In the genomic region with DNA sequence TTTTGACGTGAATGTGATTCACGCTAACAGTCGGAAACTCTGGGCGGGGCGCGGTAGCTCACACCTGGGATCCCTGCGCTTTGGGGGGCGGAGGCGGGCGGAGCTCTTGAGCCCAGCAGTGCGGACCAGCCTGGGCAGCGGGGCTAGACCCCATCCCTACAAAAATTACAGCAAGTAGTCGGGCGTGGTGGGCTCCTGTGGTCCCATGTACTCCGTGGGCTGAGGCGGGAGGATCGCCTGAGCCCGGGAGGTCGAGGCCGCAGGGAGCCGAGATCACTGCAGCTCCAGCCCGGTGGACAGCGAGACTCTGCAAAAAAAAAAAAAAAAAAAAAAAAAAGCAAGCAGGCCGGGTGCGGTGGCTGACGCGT, we compare ENCODE assay signal across 8 cellular contexts. TPM values are rescaled to one million over a fixed set of nuclear protein-coding genes. Genes with fewer than 3 reads are reported as not detected.
DNase-seq lines count a peak whose midpoint lies in the region; ATAC-seq, FAIRE-seq and TF ChIP-seq lines count a peak whose summit lies in the region.
"Not testable (repeated sequence)": the region's sequence is repeated elsewhere in the genome, so short reads cannot be mapped to it uniquely, and the experiment has no call there.

No MANE protein-coding gene starts in this region.

- not testable (repeated sequence) for H2AK5ac ChIP-seq in trophoblast cell (ENCODE audit: low read length)

- H3K79me1 ChIP-seq in trophoblast cell (ENCODE audit: low read length): not testable (repeated sequence)

- WGBS in K562 (ENCODE audit: insufficient coverage, low coverage, missing lambda C conversion rate): 0% methylated on average over 8 of the region's 27 CpGs
- WGBS in trophoblast cell (ENCODE audit: extremely low coverage, insufficient coverage, insufficient read length): no CpG with 5 or more reads among the region's 27 CpGs
- 0% methylated on average over 7 of the region's 27 CpGs; no CpG with 5 or more reads in 1 of the 2 donors for WGBS in thyroid gland, 2 donors

- TF ChIP-seq RAD21 in HCT116 (IDR thresholded peaks at IDR 0.05; ENCODE audit: low read depth); K562 (CRISPR knock-in tag; conservative IDR thresholded peaks at IDR 0.05 in 1 of 2, IDR thresholded peaks at IDR 0.05 in 1 of 2): not testable (repeated sequence)

- not testable (repeated sequence) for H2AFZ ChIP-seq in HCT116 (ENCODE audit: low read depth, low read length, poor library complexity, severe bottlenecking); K562 (ENCODE audit: low read depth, low read length); trophoblast cell (ENCODE audit: insufficient read depth, low read length, poor library complexity)

- in situ Hi-C loops in K562 (cut with MboI): loop anchor here (5.0 kb wide), 1 partner anchor 317 kb away; no protein-coding TSS in a partner anchor

- H3K9me1 ChIP-seq in K562 (ENCODE audit: control insufficient read depth, insufficient read depth, low read length): not testable (repeated sequence)

- not testable (repeated sequence) for TF ChIP-seq EP300 in K562 (IDR thresholded peaks at IDR 0.05; ENCODE audit: low read length)

- POLR2A ChIA-PET in HCT116 (lab: Charles Lee); K562 (lab: Yijun Ruan, JAX): not testable (repeated sequence)

- not testable (repeated sequence) for H3K36me3 ChIP-seq in HCT116 (ENCODE audit: control insufficient read depth in 1 of 2, insufficient read depth in 2 of 2, low read length in 2 of 2); right atrium auricular region; trophoblast cell (ENCODE audit: control insufficient read depth in 1 of 2, insufficient read depth in 2 of 2, low read length in 2 of 2); thyroid gland
- H3K36me3 ChIP-seq in K562 (ENCODE audit: control insufficient read depth, insufficient read depth, low read length): peaks cover 26% of the 10 kb centered on the region; the same call in 2 of the 3 replicates

- not testable (repeated sequence) for H4K20me1 ChIP-seq in HCT116 (ENCODE audit: insufficient read depth); K562 (replicated peaks; ENCODE audit: control insufficient read depth, insufficient read depth, low read length)

- FAIRE-seq in K562 (lab: Jason Lieb, UNC): not testable (repeated sequence)

- H2BK120ac ChIP-seq in trophoblast cell (ENCODE audit: insufficient read depth, low read length, poor library complexity): not testable (repeated sequence)

- ATAC-seq in GM18519 (IDR thresholded peaks at IDR 0.05; ENCODE audit: low FRiP score, unreplicated experiment): peak; percentile 23
- peak; percentile 64 for ATAC-seq in HCT116
- peak; percentile 36 for ATAC-seq in HG03520 (IDR thresholded peaks at IDR 0.05; ENCODE audit: unreplicated experiment)
- ATAC-seq in K562: peak; percentile 62

- H3K27me3 ChIP-seq in HCT116 (ENCODE audit: insufficient read depth, low read length); K562 (ENCODE audit: control insufficient read depth in 2 of 2, insufficient read depth in 2 of 2, low read length in 2 of 2); right atrium auricular region; trophoblast cell (ENCODE audit: insufficient read depth, low read length); thyroid gland: not testable (repeated sequence)

- not testable (repeated sequence) for H3K9me3 ChIP-seq in HCT116 (ENCODE audit: control insufficient read depth in 1 of 2, insufficient read depth in 1 of 2, low read depth in 1 of 2, low read length in 2 of 2); K562 (replicated peaks; ENCODE audit: control insufficient read depth, insufficient read depth, low read depth, low read length); right atrium auricular region; trophoblast cell (ENCODE audit: insufficient read depth, low read depth, low read length); thyroid gland

- RAD21 ChIA-PET in HCT116 (lab: Charles Lee; ENCODE audit: low non-redundant PET in 1 of 2, low total read pairs in 2 of 2, uncharacterized antibody in 2 of 2, unreplicated experiment in 2 of 2): not testable (repeated sequence)

- H2BK12ac ChIP-seq in trophoblast cell (ENCODE audit: low read length): not testable (repeated sequence)

- H3K4ac ChIP-seq in trophoblast cell (ENCODE audit: low read depth, low read length): not testable (repeated sequence)

- H3K14ac ChIP-seq in trophoblast cell (ENCODE audit: low read length): not testable (repeated sequence)

- CTCF ChIA-PET in HCT116 (lab: Charles Lee); K562 (lab: Yijun Ruan, JAX; ENCODE audit: low intra/inter-chr PET ratio): not testable (repeated sequence)

- H3K4me1 ChIP-seq in HCT116 (ENCODE audit: control insufficient read depth in 1 of 2, insufficient read depth in 2 of 2, low read length in 2 of 2); K562 (replicated peaks in 1 of 2; ENCODE audit: control insufficient read depth in 2 of 2, insufficient read depth in 2 of 2, low read length in 2 of 2); right atrium auricular region; trophoblast cell (ENCODE audit: control insufficient read depth in 1 of 2, insufficient read depth in 2 of 2, low read length in 2 of 2); thyroid gland: not testable (repeated sequence)

- intact Hi-C loops in HCT116 (cut with micrococcal nuclease); thyroid gland (cut with DNase I): not testable (repeated sequence)
- intact Hi-C loops in K562 (cut with micrococcal nuclease): loop anchor here (5.0 kb wide), 1 partner anchor 262 kb away; no protein-coding TSS in a partner anchor

- not testable (repeated sequence) for H4K12ac ChIP-seq in trophoblast cell (ENCODE audit: low read depth, low read length)

- not testable (repeated sequence) for DNase-seq in HCT116 (ENCODE audit: low read depth, low spot score); K562 (ENCODE audit: extremely low read depth in 1 of 4, low spot score in 3 of 4); right atrium auricular region (ENCODE audit: low spot score); trophoblast cell; thyroid gland
- DNase-seq in activated CD4-positive, alpha-beta T cell treated with anti-CD3 and anti-CD28 coated beads for 48 hours: peak; percentile 59

- not testable (repeated sequence) for H3K79me2 ChIP-seq in HCT116 (ENCODE audit: insufficient read depth, low read length); trophoblast cell (ENCODE audit: control insufficient read depth, insufficient read depth, low read length, poor library complexity)
- H3K79me2 ChIP-seq in K562 (ENCODE audit: control insufficient read depth, insufficient read depth, low read length): peaks cover 22% of the 10 kb centered on the region

- H3K18ac ChIP-seq in trophoblast cell (ENCODE audit: low read length): not testable (repeated sequence)

- H3K23ac ChIP-seq in trophoblast cell (ENCODE audit: low read length): not testable (repeated sequence)

- peak overlapping the region; percentile 47 for H3K4me2 ChIP-seq in HCT116 (ENCODE audit: low read length)
- H3K4me2 ChIP-seq in K562 (ENCODE audit: insufficient read depth, low read length): peak overlapping the region; percentile 46; the same call in 1 of the 2 replicates
- H3K4me2 ChIP-seq in trophoblast cell (ENCODE audit: low read length): peak overlapping the region; percentile 41

- peak overlapping the region; percentile 37 for H4K91ac ChIP-seq in trophoblast cell (ENCODE audit: low read depth, low read length)

- peak overlapping the region; percentile 73 for H4K8ac ChIP-seq in trophoblast cell (ENCODE audit: low read depth, low read length)

- H3K9ac ChIP-seq in HCT116 (ENCODE audit: low read length): peak overlapping the region; percentile 49
- H3K9ac ChIP-seq in K562 (ENCODE audit: insufficient read depth in 1 of 2, low read depth in 2 of 2, low read length in 2 of 2); trophoblast cell (ENCODE audit: low read length): not testable (repeated sequence)

- TF ChIP-seq POLR2A in HCT116 (IDR thresholded peaks at IDR 0.05; ENCODE audit: borderline replicate concordance, extremely low read depth, insufficient read depth, insufficient read length); K562 (conservative IDR thresholded peaks at IDR 0.05); thyroid gland (IDR thresholded peaks at IDR 0.05): not testable (repeated sequence)

- TSS peak; percentile 96 for BruUV-seq in HCT116 (replicated peaks; lab: Mats Ljungman, UMichigan)
- TSS peak; percentile 98 for BruUV-seq in K562 (replicated peaks; lab: Mats Ljungman, UMichigan)

- H3K4me3 ChIP-seq in HCT116 (replicated peaks in 1 of 2; ENCODE audit: low read depth in 1 of 2, low read length in 2 of 2) (peak overlapping the region; percentile 38 to 47), K562 (peak overlapping the region; percentile 41), right atrium auricular region (peak overlapping the region; percentile 23 to 50), trophoblast cell (ENCODE audit: low read depth, low read length) (peak overlapping the region; percentile 65), thyroid gland (replicated peaks in 1 of 3) (peak overlapping the region in 2 of 3 donors; percentile 6 to 32)

- TF ChIP-seq CTCF in HCT116 (IDR thresholded peaks at IDR 0.05 in 2 of 3, conservative IDR thresholded peaks at IDR 0.05 in 1 of 3; ENCODE audit: borderline replicate concordance in 1 of 3, insufficient read depth in 1 of 3, low read depth in 2 of 3, low read length in 2 of 3); K562 (IDR thresholded peaks at IDR 0.05 in 2 of 3, conservative IDR thresholded peaks at IDR 0.05 in 1 of 3; ENCODE audit: insufficient read depth in 2 of 3, low read depth in 1 of 3, low read length in 3 of 3); right atrium auricular region (IDR thresholded peaks at IDR 0.05); thyroid gland (IDR thresholded peaks at IDR 0.05): not testable (repeated sequence)

- H2BK5ac ChIP-seq in trophoblast cell (ENCODE audit: low read depth, low read length, poor library complexity): not testable (repeated sequence)

- H3K27ac ChIP-seq in HCT116 (ENCODE audit: low read depth, low read length): peak overlapping the region; percentile 59
- not testable (repeated sequence) for H3K27ac ChIP-seq in K562 (ENCODE audit: extremely low read depth, low read depth, low read length); right atrium auricular region; trophoblast cell (ENCODE audit: low read depth, low read length); thyroid gland

- H3K9me2 ChIP-seq in HCT116 (ENCODE audit: insufficient read depth): not testable (repeated sequence)

RNA-seq across cellular contexts. Expression of a gene that starts 46.4 kb away (rescaled TPM):
- total RNA-seq in HCT116 (2021; ENCODE audit: unreplicated experiment): 55.1 TPM
- 34.0 and 40.3 TPM in 2 replicates for polyA plus RNA-seq in HCT116 (2012)
- total RNA-seq in K562 (2011; cell fraction: chromatin; rRNA removed; ENCODE audit: low replicate concordance): 20.1 and 59.7 TPM in 2 replicates
- total RNA-seq in K562 (2011; cell fraction: nucleolus; rRNA removed): 29.2 and 29.7 TPM in 2 replicates
- total RNA-seq in K562 (2011; cell fraction: nucleoplasm; rRNA removed): 20.2 and 23.4 TPM in 2 replicates
- 10.9 and 15.3 TPM in 2 replicates for total RNA-seq in K562 (2014; rRNA removed)
- total RNA-seq in K562 (2014; rRNA removed; fragmentation: Illumina TruSeq; extraction: Trizol): 2.3 and 2.4 TPM in 2 replicates
- total RNA-seq in K562 (2015; rRNA removed; fragmentation: Illumina TruSeq; extraction: Trizol): 8.2 TPM in 2 replicates
- 22.8 and 33.8 TPM in 2 replicates for total RNA-seq in K562 (2021)
- polyA plus RNA-seq in K562 (2011; rRNA removed): 5.3 and 6.4 TPM in 2 replicates
- polyA plus RNA-seq in K562 (2011; cell fraction: cytosol; rRNA removed): 5.6 and 14.8 TPM in 2 replicates
- 34.5 and 55.3 TPM in 2 replicates for polyA plus RNA-seq in K562 (2011; cell fraction: nucleus; rRNA removed)
- polyA plus RNA-seq in K562 (2012): 13.8 and 19.9 TPM in 2 replicates
- 6.5 and 13.2 TPM in 2 replicates for polyA plus RNA-seq in K562 (2014; fragmentation: Illumina TruSeq; extraction: Trizol)
- under 1 TPM; 0.03 to 0.14 TPM for polyA plus RNA-seq in K562 (2014; fragmentation: Nextera tagmentation; extraction: Ambion mirVana)
- 17.6 and 18.8 TPM in 2 replicates for polyA plus RNA-seq in K562 (2014; rRNA removed)
- polyA minus RNA-seq in K562 (2011; rRNA and poly(A)+ RNA removed): 2.9 and 5.0 TPM in 2 replicates
- 10.4 and 17.2 TPM in 2 replicates for polyA minus RNA-seq in K562 (2011; cell fraction: cytosol; rRNA and poly(A)+ RNA removed)
- polyA minus RNA-seq in K562 (2011; cell fraction: nucleus; rRNA and poly(A)+ RNA removed): 9.0 and 9.8 TPM in 2 replicates
- total RNA-seq in right atrium auricular region: 10 to 100 TPM; 26.5 to 38.6 TPM
- 22.5 TPM in 2 replicates for polyA plus RNA-seq in trophoblast cell (2013)
- 10 to 100 TPM; 10.2 to 21.1 (median 12.7) TPM for total RNA-seq in thyroid gland
